6 cellular contexts compared by ENCODE assay signal in genomic region chr15:43831519-43832052, GRCh38. TPM values are rescaled to one million over a fixed set of nuclear protein-coding genes. Genes with fewer than 3 reads are reported as not detected.
"Had no signal": no experiment of that assay in that cellular context is flagged by ENCODE, and none has a peak within 500 bp of the region (broad histone marks: within the 10 kb centered on the region; RNA-seq: fewer than 3 reads in every experiment).

No MANE protein-coding gene starts in this region.

RNA-seq across cellular contexts. Expression of gene SERINC4, which starts 31.6 kb away (rescaled TPM):
- total RNA-seq: chondrocyte, endothelial cell of umbilical vein, mononuclear cell, stomach, vagina had no signal
- polyA plus RNA-seq: endothelial cell of umbilical vein, hepatocyte had no signal
